8 cellular contexts compared by ENCODE assay signal in the genomic region with DNA sequence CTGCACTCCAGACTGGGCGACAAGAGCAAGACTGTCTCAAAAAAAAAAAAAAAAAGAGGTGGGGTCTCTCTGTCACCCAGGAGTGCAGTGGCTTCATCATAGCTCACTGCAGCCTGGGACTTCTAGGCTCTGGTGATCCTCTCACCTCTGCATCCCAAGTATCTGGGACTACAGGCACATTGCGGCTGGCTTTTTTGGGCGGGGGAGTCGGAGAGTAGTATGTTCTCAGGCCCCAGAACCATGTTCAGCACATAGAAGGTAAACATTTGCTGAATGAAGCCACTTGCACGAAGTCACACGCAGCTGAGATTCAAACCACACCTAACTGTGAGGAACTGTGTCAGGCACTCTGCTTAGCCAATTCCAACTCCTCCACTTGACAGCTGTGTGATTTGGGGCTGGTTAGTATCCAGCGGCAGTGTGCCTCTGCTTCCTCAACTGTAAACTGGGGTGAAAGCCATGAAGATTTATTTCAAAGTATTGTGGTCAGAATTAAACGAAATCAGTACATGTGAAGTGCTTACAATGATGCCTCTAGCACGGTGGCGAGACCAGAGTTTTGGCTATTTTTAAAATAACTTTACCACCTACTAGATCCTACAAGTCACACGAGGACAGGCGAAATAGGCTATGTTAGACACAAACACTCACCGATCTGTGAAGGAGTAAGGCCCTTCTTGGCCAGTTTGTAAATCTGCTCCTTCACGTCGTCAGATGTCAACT. TPM values are rescaled to one million over a fixed set of nuclear protein-coding genes. Genes with fewer than 3 reads are reported as not detected.
DNase-seq lines count a peak whose midpoint lies in the region; FAIRE-seq and TF ChIP-seq lines count a peak whose summit lies in the region.

No MANE protein-coding gene starts in this region.

- peak overlapping the region; percentile 62 to 99 (median 88) for H3K4me3 ChIP-seq in keratinocyte (ENCODE audit: control insufficient read depth in 2 of 3, extremely low read depth in 1 of 3, insufficient read depth in 2 of 3, low read depth in 1 of 3, low read length in 3 of 3)

- peaks cover 28% of the 10 kb centered on the region for H3K79me2 ChIP-seq in keratinocyte (ENCODE audit: control insufficient read depth, insufficient read depth, low read length)

- dilution Hi-C loops in keratinocyte (cut with MboI; ENCODE audit: extremely low pct_ligation_motif_present, low sequenced_read_pairs) = no loop called here

- peak overlapping the region; percentile 92 for H3K9ac ChIP-seq in keratinocyte (ENCODE audit: control insufficient read depth, extremely low read depth, insufficient read depth, low read length)

- no peaks in the 10 kb centered on the region for H3K27me3 ChIP-seq in keratinocyte (ENCODE audit: control insufficient read depth, extremely low read depth, insufficient read depth, low read length)

- H3K4me3 Mint-ChIP-seq in activated CD4-positive, alpha-beta T cell treated with anti-CD3 and anti-CD28 coated beads, Interleukin-2, amount 10 ng/mL, durations not matched to agents 24 days and 14 days = peak overlapping the region; percentile 92
- peak overlapping the region; percentile 98 for H3K4me3 Mint-ChIP-seq in activated naive CD8-positive, alpha-beta T cell

- no peaks in the 10 kb centered on the region for H3K9me3 ChIP-seq in keratinocyte (ENCODE audit: control insufficient read depth, low read depth, low read length)

- H3K4me1 ChIP-seq in keratinocyte (ENCODE audit: control insufficient read depth, extremely low read depth, insufficient read depth, low read length) = peaks cover 16% of the 10 kb centered on the region

- H3K27ac ChIP-seq in keratinocyte (ENCODE audit: control insufficient read depth, insufficient read depth, low read length) (peak overlapping the region; percentile 94), substantia nigra (ENCODE audit: low read depth, low read length, poor library complexity, severe bottlenecking) (peak overlapping the region; percentile 85)

- H3K27me3 Mint-ChIP-seq in activated CD4-positive, alpha-beta T cell treated with anti-CD3 and anti-CD28 coated beads, Interleukin-2, amount 10 ng/mL, durations not matched to agents 24 days and 14 days = no peaks in the 10 kb centered on the region
- no peaks in the 10 kb centered on the region for H3K27me3 Mint-ChIP-seq in activated naive CD8-positive, alpha-beta T cell

- H2AFZ ChIP-seq in keratinocyte (ENCODE audit: control insufficient read depth, low read length) = no peak overlapping the region

- no peak for TF ChIP-seq CTCF in keratinocyte (optimal IDR thresholded peaks at IDR 0.05 in 1 of 3, IDR thresholded peaks at IDR 0.05 in 1 of 3, conservative IDR thresholded peaks at IDR 0.05 in 1 of 3; ENCODE audit: extremely low read depth in 1 of 3, insufficient read depth in 2 of 3, low read length in 3 of 3)

- no peaks in the 10 kb centered on the region for H3K9me1 ChIP-seq in keratinocyte (ENCODE audit: control insufficient read depth, extremely low read depth, insufficient read depth, low read length)

- peaks cover 54% of the 10 kb centered on the region for H3K36me3 Mint-ChIP-seq in activated CD4-positive, alpha-beta T cell treated with anti-CD3 and anti-CD28 coated beads, Interleukin-2, amount 10 ng/mL, durations not matched to agents 24 days and 14 days (ENCODE audit: low read depth)
- H3K36me3 Mint-ChIP-seq in activated naive CD8-positive, alpha-beta T cell = peaks cover 25% of the 10 kb centered on the region

- H4K20me1 ChIP-seq in keratinocyte (ENCODE audit: control insufficient read depth, extremely low read depth, insufficient read depth, low read length) = peaks cover 2% of the 10 kb centered on the region

- H3K4me2 ChIP-seq in keratinocyte (ENCODE audit: control insufficient read depth, extremely low read depth, insufficient read depth, low read depth, low read length) = peak overlapping the region; percentile 79

- intact Hi-C loops in activated CD4-positive, alpha-beta T cell treated with anti-CD3 and anti-CD28 coated beads, Interleukin-2, amount 10 ng/mL, durations not matched to agents 24 days and 14 days (cut with micrococcal nuclease) = loop anchor here (1.0 to 5.0 kb wide), 8 partner anchors 71 to 1246 kb away; a partner anchor contains a TSS

- peak; percentile 65 for DNase-seq in activated CD4-positive, alpha-beta T cell treated with anti-CD3 and anti-CD28 coated beads, Interleukin-2, amount 10 ng/mL, durations not matched to agents 24 days and 14 days
- DNase-seq in activated CD4-positive, alpha-beta T cell treated with anti-CD3 and anti-CD28 coated beads for 4 hours = no peak
- DNase-seq in keratinocyte (ENCODE audit: low read depth, low spot score) (no peak), substantia nigra (lab: John Stamatoyannopoulos, UW) (no peak), GDM1 (lab: John Stamatoyannopoulos, UW) (no peak)
- no peak for DNase-seq in activated CD4-positive, CD25-positive, alpha-beta regulatory T cell treated with anti-CD3 and anti-CD28 coated beads, Interleukin-2, amount 50 U/mL, for 72 hours
- no peak for DNase-seq in stimulated activated CD4-positive, alpha-beta T cell treated with anti-CD3 and anti-CD28 coated beads, Interleukin-12 subunit alpha, Interleukin-12 subunit beta, amount 100 ng/mL, for 4 hours

- H3K36me3 ChIP-seq in keratinocyte (ENCODE audit: control insufficient read depth in 2 of 2, extremely low read depth in 1 of 2, insufficient read depth in 2 of 2, low read length in 2 of 2) = peaks cover 10 to 13% of the 10 kb centered on the region in 2 experiments

- no peak for FAIRE-seq in keratinocyte (lab: Jason Lieb, UNC)

- peak overlapping the region; percentile 98 for H3K27ac Mint-ChIP-seq in activated CD4-positive, alpha-beta T cell treated with anti-CD3 and anti-CD28 coated beads, Interleukin-2, amount 10 ng/mL, durations not matched to agents 24 days and 14 days
- H3K27ac Mint-ChIP-seq in activated naive CD8-positive, alpha-beta T cell = peak overlapping the region; percentile 99

- peaks cover 24% of the 10 kb centered on the region for H3K4me1 Mint-ChIP-seq in activated CD4-positive, alpha-beta T cell treated with anti-CD3 and anti-CD28 coated beads, Interleukin-2, amount 10 ng/mL, durations not matched to agents 24 days and 14 days
- H3K4me1 Mint-ChIP-seq in activated naive CD8-positive, alpha-beta T cell (ENCODE audit: low read depth) = peaks cover 28% of the 10 kb centered on the region

- H3K9me3 Mint-ChIP-seq in activated CD4-positive, alpha-beta T cell treated with anti-CD3 and anti-CD28 coated beads, Interleukin-2, amount 10 ng/mL, durations not matched to agents 24 days and 14 days = no peaks in the 10 kb centered on the region
- no peaks in the 10 kb centered on the region for H3K9me3 Mint-ChIP-seq in activated naive CD8-positive, alpha-beta T cell (ENCODE audit: low read depth)

RNA-seq across cellular contexts. Expression of a gene that starts 0.8 kb away (rescaled TPM):
- total RNA-seq in activated CD4-positive, alpha-beta T cell treated with anti-CD3 and anti-CD28 coated beads, Interleukin-2, amount 10 ng/mL, durations not matched to agents 24 days and 14 days = 1,328 and 1,337 TPM in 2 replicates
- 1,124 to 1,288 TPM (median 1,214 TPM) in 3 replicates for polyA plus RNA-seq in keratinocyte
- 454 TPM for polyA plus RNA-seq in keratinocyte (2011; ENCODE audit: low read depth)
- polyA plus RNA-seq in keratinocyte (2011; cell fraction: cytosol; rRNA removed) = 943 and 1,080 TPM in 2 replicates
- polyA plus RNA-seq in keratinocyte (2011; cell fraction: nucleus; rRNA removed) = 287 and 332 TPM in 2 replicates
- 1,742 and 2,643 TPM in 2 replicates for polyA plus RNA-seq in keratinocyte (2012; ENCODE audit: low replicate concordance)
- polyA minus RNA-seq in keratinocyte = 364 to 687 TPM (median 595 TPM) in 3 replicates
- polyA minus RNA-seq in keratinocyte (2011; cell fraction: cytosol; rRNA and poly(A)+ RNA removed) = 426 TPM
- 142 and 166 TPM in 2 replicates for polyA minus RNA-seq in keratinocyte (2011; cell fraction: nucleus; rRNA and poly(A)+ RNA removed)
